1 cellular context compared by ENCODE assay signal in genomic region chr3:10122724-10123123, GRCh38.
TF ChIP-seq lines count a peak whose summit lies in the region.

No MANE protein-coding gene starts in this region.

TF ChIP-seq in K562, 482 proteins besides CTCF, POLR2A, EP300 and RAD21:
- TF ChIP-seq NR1H2 (CRISPR knock-in tag; IDR thresholded peaks at IDR 0.05): no peak
TF ChIP-seq in K562: peak in this region for 0.
